In genomic region chr11:113059548-113059947, GRCh38 we compare ENCODE assay signal across 18 cellular contexts.
"Had no signal": no experiment of that assay in that cellular context is flagged by ENCODE, and none has a peak within 500 bp of the region (broad histone marks: within the 10 kb centered on the region; RNA-seq: fewer than 3 reads in every experiment).

No MANE protein-coding gene starts in this region.

- DNase-seq: colonic mucosa; dermis blood vessel endothelial cell; endodermal cell; erythroblast; foreskin keratinocyte; heart left ventricle; hippocampal formation; mammary epithelial cell; naive thymus-derived CD4-positive, alpha-beta T cell; nephron progenitor cell; stimulated activated CD4-positive, alpha-beta T cell treated with anti-CD3 and anti-CD28 coated beads, Interleukin-2, amount 100 ng/mL, for 24 hours; stimulated activated CD4-positive, alpha-beta T cell treated with anti-CD3 and anti-CD28 coated beads, Interleukin-4, amount 100 ng/mL, for 4 hours; stimulated activated naive B cell treated with anti-CD40 and anti-IgM and Interleukin-4, amounts not matched to agents 10 μg/mL and 1 μg/mL and 100 μg/mL, for 72 hours; stimulated activated naive CD8-positive, alpha-beta T cell treated with anti-CD3 and anti-CD28 coated beads, Interleukin-15, amount 100 ng/mL, for 72 hours had no signal

- H3K27me3 Mint-ChIP-seq: stimulated activated naive B cell treated with anti-CD40 and anti-IgM and Interleukin-4, amounts not matched to agents 10 μg/mL and 1 μg/mL and 100 μg/mL, for 72 hours; stimulated activated naive CD8-positive, alpha-beta T cell treated with anti-CD3 and anti-CD28 coated beads, Interleukin-15, amount 100 ng/mL, for 72 hours had no signal

- H3K9me3 ChIP-seq: colonic mucosa, heart left ventricle, thoracic aorta had no signal

- FAIRE-seq: endothelial cell of umbilical vein had no signal

- H3K36me3 ChIP-seq: colonic mucosa, heart left ventricle, thoracic aorta had no signal

- H3K27me3 ChIP-seq: colonic mucosa, heart left ventricle had no signal

- H3K9me3 Mint-ChIP-seq: endodermal cell; nephron progenitor cell; stimulated activated naive B cell treated with anti-CD40 and anti-IgM and Interleukin-4, amounts not matched to agents 10 μg/mL and 1 μg/mL and 100 μg/mL, for 72 hours; stimulated activated naive CD8-positive, alpha-beta T cell treated with anti-CD3 and anti-CD28 coated beads, Interleukin-15, amount 100 ng/mL, for 72 hours had no signal

- ATAC-seq: foreskin keratinocyte; heart left ventricle; naive thymus-derived CD4-positive, alpha-beta T cell; sciatic nerve; stimulated activated naive B cell treated with anti-CD40 and anti-IgM and Interleukin-4, amounts not matched to agents 10 μg/mL and 1 μg/mL and 100 μg/mL, for 72 hours; stimulated activated naive CD8-positive, alpha-beta T cell treated with anti-CD3 and anti-CD28 coated beads, Interleukin-15, amount 100 ng/mL, for 72 hours had no signal

- H3K4me3 Mint-ChIP-seq: endodermal cell; naive thymus-derived CD4-positive, alpha-beta T cell; nephron progenitor cell; stimulated activated naive B cell treated with anti-CD40 and anti-IgM and Interleukin-4, amounts not matched to agents 10 μg/mL and 1 μg/mL and 100 μg/mL, for 72 hours; stimulated activated naive CD8-positive, alpha-beta T cell treated with anti-CD3 and anti-CD28 coated beads, Interleukin-15, amount 100 ng/mL, for 72 hours had no signal

- H3K4me1 Mint-ChIP-seq: endodermal cell; naive thymus-derived CD4-positive, alpha-beta T cell; nephron progenitor cell; stimulated activated naive B cell treated with anti-CD40 and anti-IgM and Interleukin-4, amounts not matched to agents 10 μg/mL and 1 μg/mL and 100 μg/mL, for 72 hours; stimulated activated naive CD8-positive, alpha-beta T cell treated with anti-CD3 and anti-CD28 coated beads, Interleukin-15, amount 100 ng/mL, for 72 hours had no signal

- H3K4me1 ChIP-seq: colonic mucosa had no signal

- H3K36me3 Mint-ChIP-seq: naive thymus-derived CD4-positive, alpha-beta T cell; stimulated activated naive B cell treated with anti-CD40 and anti-IgM and Interleukin-4, amounts not matched to agents 10 μg/mL and 1 μg/mL and 100 μg/mL, for 72 hours had no signal

- H3K27ac ChIP-seq: colonic mucosa, foreskin keratinocyte, heart left ventricle, skin epidermis, thoracic aorta had no signal

- H3K27ac Mint-ChIP-seq: endodermal cell; naive thymus-derived CD4-positive, alpha-beta T cell; nephron progenitor cell; stimulated activated naive B cell treated with anti-CD40 and anti-IgM and Interleukin-4, amounts not matched to agents 10 μg/mL and 1 μg/mL and 100 μg/mL, for 72 hours; stimulated activated naive CD8-positive, alpha-beta T cell treated with anti-CD3 and anti-CD28 coated beads, Interleukin-15, amount 100 ng/mL, for 72 hours had no signal

- H3K4me3 ChIP-seq: colonic mucosa, heart left ventricle, skin epidermis, thoracic aorta had no signal
